Comparison of ENCODE assay signal across 10 cellular contexts in genomic region chr13:113860579-113861432, GRCh38.
DNase-seq lines count a peak whose midpoint lies in the region; ATAC-seq lines count a peak whose summit lies in the region.
"Had no signal": no experiment of that assay in that cellular context is flagged by ENCODE, and none has a peak within 500 bp of the region (broad histone marks: within the 10 kb centered on the region; RNA-seq: fewer than 3 reads in every experiment).

No MANE protein-coding gene starts in this region.

- no peak for ATAC-seq in stimulated activated naive B cell treated with anti-CD40 and anti-IgM and Interleukin-4, amounts not matched to agents 10 μg/mL and 1 μg/mL and 100 μg/mL, for 72 hours (replicated peaks)
- no peak for ATAC-seq in HG03025 (IDR thresholded peaks at IDR 0.05; ENCODE audit: low FRiP score, unreplicated experiment)
- no peak for ATAC-seq in GM21381 (IDR thresholded peaks at IDR 0.05; ENCODE audit: unreplicated experiment)

- H3K36me3 Mint-ChIP-seq in stimulated activated naive B cell treated with anti-CD40 and anti-IgM and Interleukin-4, amounts not matched to agents 10 μg/mL and 1 μg/mL and 100 μg/mL, for 72 hours: peaks cover 55 to 75% of the 10 kb centered on the region in 2 donors

- peaks cover 9 to 13% of the 10 kb centered on the region in 2 donors for H3K9me3 Mint-ChIP-seq in stimulated activated naive B cell treated with anti-CD40 and anti-IgM and Interleukin-4, amounts not matched to agents 10 μg/mL and 1 μg/mL and 100 μg/mL, for 72 hours

- peak overlapping the region; percentile 23 to 63 for H3K4me3 Mint-ChIP-seq in stimulated activated naive B cell treated with anti-CD40 and anti-IgM and Interleukin-4, amounts not matched to agents 10 μg/mL and 1 μg/mL and 100 μg/mL, for 72 hours

- peak overlapping the region; percentile 88 for H3K27ac Mint-ChIP-seq in stimulated activated naive B cell treated with anti-CD40 and anti-IgM and Interleukin-4, amounts not matched to agents 10 μg/mL and 1 μg/mL and 100 μg/mL, for 72 hours

- DNase-seq in NCI-H1417 (lab: John Stamatoyannopoulos, UW): peak in 2 of 3 experiments; percentile 30 to 54
- DNase-seq in NCI-H1417 treated with DMSO at 0.1 percent for 48 hours (lab: John Stamatoyannopoulos, UW): no peak
- peak; percentile 85 for DNase-seq in astrocyte of the hippocampus (ENCODE audit: low read depth, low spot score)
- peak; percentile 88 for DNase-seq in iPS-NIHi7 (ENCODE audit: extremely low spot score)
- DNase-seq in stimulated activated naive B cell treated with anti-CD40 and anti-IgM and Interleukin-4, amounts not matched to agents 10 μg/mL and 1 μg/mL and 100 μg/mL, for 72 hours: no peak
- no peak for DNase-seq in superior temporal gyrus (ENCODE audit: extremely low spot score)
- DNase-seq: 8988T, NCI-H1048 had no signal

- peaks cover 43 to 47% of the 10 kb centered on the region in 2 donors for H3K27me3 Mint-ChIP-seq in stimulated activated naive B cell treated with anti-CD40 and anti-IgM and Interleukin-4, amounts not matched to agents 10 μg/mL and 1 μg/mL and 100 μg/mL, for 72 hours

- peaks cover 43 to 44% of the 10 kb centered on the region in 2 donors for H3K4me1 Mint-ChIP-seq in stimulated activated naive B cell treated with anti-CD40 and anti-IgM and Interleukin-4, amounts not matched to agents 10 μg/mL and 1 μg/mL and 100 μg/mL, for 72 hours

Comparison
In these comparisons a context has a peak if more than half of its experiments do, and no peak if none do; other contexts are left out.
1. DNase-seq: peak in NCI-H1417 (2 of 3), astrocyte of the hippocampus (single experiment) and iPS-NIHi7 (single experiment); none in NCI-H1417 treated with DMSO at 0.1 percent for 48 hours (single experiment), stimulated activated naive B cell treated with anti-CD40 and anti-IgM and Interleukin-4, amounts not matched to agents 10 μg/mL and 1 μg/mL and 100 μg/mL, for 72 hours (single experiment) and superior temporal gyrus (single experiment).